Comparison of ENCODE assay signal across 23 cellular contexts in genomic region chr3:3708769-3709115, GRCh38.
A peak's percentile ranks its signal among the peaks of the same experiment; 100 is the strongest.
DNase-seq lines count a peak whose midpoint lies in the region; ATAC-seq, FAIRE-seq and TF ChIP-seq lines count a peak whose summit lies in the region.
"Had no signal": no experiment of that assay in that cellular context is flagged by ENCODE, and none has a peak within 500 bp of the region (broad histone marks: within the 10 kb centered on the region; RNA-seq: fewer than 3 reads in every experiment).

No MANE protein-coding gene starts in this region.

- no peaks in the 10 kb centered on the region for H3K27me3 ChIP-seq in Caco-2 (replicated peaks; ENCODE audit: control insufficient read depth, insufficient read depth, low read length)
- no peaks in the 10 kb centered on the region for H3K27me3 ChIP-seq in RWPE2 (ENCODE audit: insufficient read depth, poor library complexity, severe bottlenecking)
- no peaks in the 10 kb centered on the region for H3K27me3 ChIP-seq in hepatocyte
- H3K27me3 ChIP-seq in pancreas, result peaks cover 0 to 10% (median 0%) of the 10 kb centered on the region in 4 donors
- no peaks in the 10 kb centered on the region for H3K27me3 ChIP-seq in suprapubic skin

- intact Hi-C loops in Caco-2 (cut with micrococcal nuclease; ENCODE audit: unreplicated experiment) (loop anchor here (5.0 kb wide), 1 partner anchor 81 kb away; no protein-coding TSS in a partner anchor), pancreas (cut with DNase I) (no loop called here)

- peaks cover 11% of the 10 kb centered on the region for H3K9me3 Mint-ChIP-seq in Caco-2 (ENCODE audit: unreplicated experiment)

- DNase-seq in Caco-2 (no peak), RWPE2 (ENCODE audit: low spot score) (no peak), hepatocyte (ENCODE audit: low spot score) (no peak), pancreas (no peak), erythroblast (lab: John Stamatoyannopoulos, UW) (no peak), DMS79 treated with DMSO at 0.1 percent for 48 hours (lab: John Stamatoyannopoulos, UW) (no peak), MV-4-11 (lab: John Stamatoyannopoulos, UW) (no peak), suprapubic skin (ENCODE audit: low spot score in 2 of 2) (no peak)
- DNase-seq: AML-193; C1 segment of cervical spinal cord; CD8-positive, alpha-beta memory T cell; HCEC 1CT; NCI-H1694; NCI-H2081; NCI-H2171; NCI-H345; NCI-H524; NCI-H774; NK-92 treated with Interleukin-12 subunit alpha and Interleukin-12 subunit beta, amount 100 ng/mL, for 24 hours had no signal

- no peak for TF ChIP-seq EP300 in suprapubic skin (IDR thresholded peaks at IDR 0.05)

- peak; percentile 51; the same call in 1 of the 3 replicates for ATAC-seq in RWPE2 (ENCODE audit: low read depth)
- peak; percentile 55 to 75 (median 64) for ATAC-seq in pancreas
- ATAC-seq: SK-N-SH treated with all-trans-retinoic acid at 6 μM for 48 hours had no signal

- no peak for FAIRE-seq in pancreas (lab: Jason Lieb, UNC)
- FAIRE-seq: HTR-8/SVneo had no signal

- H3K4me3 Mint-ChIP-seq in Caco-2 (ENCODE audit: unreplicated experiment), result peak overlapping the region; percentile 34
- H3K4me3 Mint-ChIP-seq: CD8-positive, alpha-beta memory T cell; IgD-negative memory B cell had no signal

- no peaks in the 10 kb centered on the region for H3K79me2 ChIP-seq in hepatocyte

- POLR2A ChIA-PET in Caco-2 (lab: Charles Lee), result no interaction called here

- H3K9me3 ChIP-seq in Caco-2 (no peaks in the 10 kb centered on the region), RWPE2 (ENCODE audit: severe bottlenecking) (peaks cover 2% of the 10 kb centered on the region), hepatocyte (ENCODE audit: low read depth) (no peaks in the 10 kb centered on the region), pancreas (no peaks in the 10 kb centered on the region), suprapubic skin (no peaks in the 10 kb centered on the region)

- CTCF ChIA-PET in Caco-2 (lab: Charles Lee), result interaction anchor here (0.6 kb wide), 1 partner anchor 51 kb away, joined by 3 read pairs; no protein-coding TSS in a partner anchor

- H3K36me3 Mint-ChIP-seq in Caco-2 (ENCODE audit: insufficient read depth, unreplicated experiment), result no peaks in the 10 kb centered on the region
- H3K36me3 Mint-ChIP-seq: CD8-positive, alpha-beta memory T cell had no signal

- H3K27me3 Mint-ChIP-seq in Caco-2 (ENCODE audit: insufficient read depth, unreplicated experiment), result no peaks in the 10 kb centered on the region
- H3K27me3 Mint-ChIP-seq: CD8-positive, alpha-beta memory T cell; IgD-negative memory B cell had no signal

- BruUV-seq in Caco-2 (replicated peaks; lab: Mats Ljungman, UMichigan), result no TSS peak

- TF ChIP-seq CTCF in Caco-2 (IDR thresholded peaks at IDR 0.05; ENCODE audit: insufficient read depth in 1 of 2, low read depth in 1 of 2, low read length in 1 of 2, severe bottlenecking in 1 of 2, unreplicated experiment in 1 of 2), result no peak
- TF ChIP-seq CTCF in RWPE2 (IDR thresholded peaks at IDR 0.05; ENCODE audit: poor library complexity, severe bottlenecking), result no peak
- TF ChIP-seq CTCF in hepatocyte (IDR thresholded peaks at IDR 0.05; ENCODE audit: poor library complexity), result no peak
- TF ChIP-seq CTCF in pancreas (IDR thresholded peaks at IDR 0.05), result no peak
- no peak for TF ChIP-seq CTCF in suprapubic skin (IDR thresholded peaks at IDR 0.05)

- H3K4me1 Mint-ChIP-seq in Caco-2 (ENCODE audit: low read depth, unreplicated experiment), result peaks cover 22% of the 10 kb centered on the region
- H3K4me1 Mint-ChIP-seq: CD8-positive, alpha-beta memory T cell had no signal

- H3K27ac Mint-ChIP-seq in Caco-2 (ENCODE audit: unreplicated experiment), result peak overlapping the region; percentile 85
- H3K27ac Mint-ChIP-seq: CD8-positive, alpha-beta memory T cell; IgD-negative memory B cell had no signal

- H3K4me2 ChIP-seq in hepatocyte, result peak overlapping the region; percentile 38

- H3K4me3 ChIP-seq in Caco-2 (ENCODE audit: low read depth, low read length) (no peak overlapping the region), RWPE2 (ENCODE audit: severe bottlenecking) (no peak overlapping the region), hepatocyte (no peak overlapping the region), pancreas (no peak overlapping the region), suprapubic skin (no peak overlapping the region)

- TF ChIP-seq POLR2A in erythroblast (IDR thresholded peaks at IDR 0.05; ENCODE audit: low read length), result no peak
- TF ChIP-seq POLR2A in suprapubic skin (IDR thresholded peaks at IDR 0.05), result no peak

- H3K27ac ChIP-seq in RWPE2 (ENCODE audit: poor library complexity, severe bottlenecking) (no peak overlapping the region), hepatocyte (peak overlapping the region; percentile 34), pancreas (peak overlapping the region in 1 of 4 donors; percentile 62), suprapubic skin (no peak overlapping the region)
- H3K27ac ChIP-seq: RWPE1 had no signal

- no peaks in the 10 kb centered on the region for H3K9me2 ChIP-seq in hepatocyte (replicated peaks; ENCODE audit: insufficient read depth)

- H2AFZ ChIP-seq in hepatocyte, result no peak overlapping the region

- H3K4me1 ChIP-seq in Caco-2 (peaks cover 24% of the 10 kb centered on the region), RWPE2 (ENCODE audit: insufficient read depth, poor library complexity, severe bottlenecking) (no peaks in the 10 kb centered on the region), hepatocyte (ENCODE audit: insufficient read depth) (peaks cover 15% of the 10 kb centered on the region), pancreas (peaks cover 0 to 4% (median 0%) of the 10 kb centered on the region in 3 donors), suprapubic skin (peaks cover 3% of the 10 kb centered on the region)

- H3K36me3 ChIP-seq in Caco-2 (ENCODE audit: control insufficient read depth, insufficient read depth, low read length) (no peaks in the 10 kb centered on the region), RWPE2 (ENCODE audit: low read depth) (no peaks in the 10 kb centered on the region), hepatocyte (replicated peaks; ENCODE audit: insufficient read depth, low read depth) (no peaks in the 10 kb centered on the region), pancreas (no peaks in the 10 kb centered on the region), suprapubic skin (no peaks in the 10 kb centered on the region)

- H4K20me1 ChIP-seq in hepatocyte (ENCODE audit: insufficient read depth, poor library complexity, severe bottlenecking), result no peaks in the 10 kb centered on the region
